ENCODE assay signal across 18 cellular contexts in genomic region chr4:55087016-55087929, GRCh38. TPM values are rescaled to one million over a fixed set of nuclear protein-coding genes. Genes with fewer than 3 reads are reported as not detected.
DNase-seq lines count a peak whose midpoint lies in the region; ATAC-seq and TF ChIP-seq lines count a peak whose summit lies in the region.
"Had no signal": no experiment of that assay in that cellular context is flagged by ENCODE, and none has a peak within 500 bp of the region (broad histone marks: within the 10 kb centered on the region; RNA-seq: fewer than 3 reads in every experiment).

No MANE protein-coding gene starts in this region.

- no peak overlapping the region for H3K14ac ChIP-seq in neuronal stem cell (ENCODE audit: low read length)

- H2AFZ ChIP-seq in fibroblast of lung (ENCODE audit: low read length) (no peak overlapping the region), neuronal stem cell (ENCODE audit: low read length) (no peak overlapping the region)

- peaks cover 21% of the 10 kb centered on the region for H3K36me3 Mint-ChIP-seq in mesothelial cell of epicardium
- H3K36me3 Mint-ChIP-seq: activated naive CD8-positive, alpha-beta T cell; T-cell had no signal

- H3K4me2 ChIP-seq in BLaER1 treated with 17β-estradiol and CSF1 and Interleukin-3, amounts not matched to agents 10 nM and 100 nM = peak overlapping the region in 8 of 11 experiments; percentile 20 to 80 (median 56); a peak in 13 of 22 replicates
- H3K4me2 ChIP-seq in fibroblast of lung (ENCODE audit: extremely low read depth, insufficient read depth, low read length) (no peak overlapping the region), neuronal stem cell (ENCODE audit: insufficient read depth, low read length, poor library complexity, severe bottlenecking) (no peak overlapping the region)

- H3K27ac Mint-ChIP-seq in mesothelial cell of epicardium = peak overlapping the region; percentile 39
- H3K27ac Mint-ChIP-seq: activated CD8-positive, alpha-beta T cell treated with anti-CD3 and anti-CD28 coated beads for 36 hours; activated naive CD8-positive, alpha-beta T cell; activated T-cell treated with anti-CD3 and anti-CD28 coated beads, Interleukin-2, amount 50 U/mL, for 72 hours; T-cell had no signal

- no peak overlapping the region for H4K8ac ChIP-seq in neuronal stem cell (ENCODE audit: low read depth, low read length)

- no CpG with 5 or more reads among the region's 8 CpGs for WGBS in neuronal stem cell (ENCODE audit: extremely low coverage in 2 of 2, insufficient read length in 2 of 2, insufficient replicate concordance in 1 of 2), 2 donors

- no peaks in the 10 kb centered on the region for H3K9me3 Mint-ChIP-seq in mesothelial cell of epicardium
- H3K9me3 Mint-ChIP-seq: activated CD8-positive, alpha-beta T cell treated with anti-CD3 and anti-CD28 coated beads for 36 hours; activated T-cell treated with anti-CD3 and anti-CD28 coated beads, Interleukin-2, amount 50 U/mL, for 72 hours; T-cell had no signal

- no peaks in the 10 kb centered on the region; a peak in 1 of 22 replicates for H3K9me3 ChIP-seq in BLaER1 treated with 17β-estradiol and CSF1 and Interleukin-3, amounts not matched to agents 10 nM and 100 nM (replicated peaks in 1 of 11)
- H3K9me3 ChIP-seq in adipocyte (ENCODE audit: control insufficient read depth, low read length) = no peaks in the 10 kb centered on the region
- H3K9me3 ChIP-seq in fibroblast of lung (ENCODE audit: control insufficient read depth, insufficient read depth, low read depth, low read length) = no peaks in the 10 kb centered on the region
- H3K9me3 ChIP-seq in neuronal stem cell (replicated peaks in 1 of 2; ENCODE audit: control insufficient read depth in 2 of 2, insufficient read depth in 1 of 2, low read depth in 1 of 2, low read length in 2 of 2) = no peaks in the 10 kb centered on the region

- H2BK15ac ChIP-seq in neuronal stem cell (ENCODE audit: low read length) = no peak overlapping the region

- no peaks in the 10 kb centered on the region for H3K36me3 ChIP-seq in BLaER1 treated with 17β-estradiol and CSF1 and Interleukin-3, amounts not matched to agents 10 nM and 100 nM
- H3K36me3 ChIP-seq in adipocyte (ENCODE audit: control insufficient read depth, insufficient read depth, low read length, severe bottlenecking) = no peaks in the 10 kb centered on the region
- no peaks in the 10 kb centered on the region for H3K36me3 ChIP-seq in fibroblast of lung (ENCODE audit: control insufficient read depth, insufficient read depth, low read length)
- peaks cover 0 to 76% of the 10 kb centered on the region in 2 donors for H3K36me3 ChIP-seq in neuronal stem cell (replicated peaks in 1 of 2; ENCODE audit: control insufficient read depth in 2 of 2, insufficient read depth in 2 of 2, low read length in 2 of 2)

- no peak overlapping the region for H3K4me3 Mint-ChIP-seq in mesothelial cell of epicardium
- H3K4me3 Mint-ChIP-seq: activated CD8-positive, alpha-beta T cell treated with anti-CD3 and anti-CD28 coated beads for 36 hours; activated naive CD8-positive, alpha-beta T cell; activated T-cell treated with anti-CD3 and anti-CD28 coated beads, Interleukin-2, amount 50 U/mL, for 72 hours; T-cell had no signal

- H2BK12ac ChIP-seq in neuronal stem cell (ENCODE audit: low read length) = no peak overlapping the region

- no peaks in the 10 kb centered on the region for H3K27me3 ChIP-seq in BLaER1 treated with 17β-estradiol and CSF1 and Interleukin-3, amounts not matched to agents 10 nM and 100 nM
- H3K27me3 ChIP-seq in adipocyte (replicated peaks; ENCODE audit: control insufficient read depth, insufficient read depth, low read length) = peaks cover 19% of the 10 kb centered on the region
- no peaks in the 10 kb centered on the region for H3K27me3 ChIP-seq in fibroblast of lung (ENCODE audit: control insufficient read depth, insufficient read depth, low read length)
- H3K27me3 ChIP-seq in neuronal stem cell (ENCODE audit: control insufficient read depth in 3 of 3, insufficient read depth in 3 of 3, low read depth in 1 of 3, low read length in 3 of 3) = no peaks in the 10 kb centered on the region
- H3K27me3 ChIP-seq: cardiac muscle cell had no signal

- no peak overlapping the region for H2AK5ac ChIP-seq in neuronal stem cell (ENCODE audit: low read depth, low read length)

- peak; percentile 10 for DNase-seq in adipocyte (ENCODE audit: low read depth)
- peak; percentile 2 to 43 for DNase-seq in fibroblast of lung (ENCODE audit: low read depth in 2 of 2)
- no peak for DNase-seq in mesothelial cell of epicardium (ENCODE audit: low spot score in 2 of 2, unreplicated experiment in 2 of 2)
- DNase-seq in neuronal stem cell (ENCODE audit: low spot score) = no peak
- DNase-seq: ACHN; activated T-cell treated with anti-CD3 and anti-CD28 coated beads, Interleukin-2, amount 50 U/mL, for 72 hours; mesenchymal stem cell; stimulated activated naive CD8-positive, alpha-beta T cell treated with anti-CD3 and anti-CD28 coated beads, Interleukin-15, Interleukin-2, amounts not matched to agents 100 U/mL and 50 U/mL, for 24 hours; T-cell had no signal

- no peak overlapping the region for H3K4ac ChIP-seq in neuronal stem cell (ENCODE audit: low read length)

- H3K18ac ChIP-seq in neuronal stem cell (ENCODE audit: low read length) = no peak overlapping the region

- H2BK5ac ChIP-seq in neuronal stem cell (ENCODE audit: low read length) = no peak overlapping the region

- no peak overlapping the region for H3K4me3 ChIP-seq in BLaER1 treated with 17β-estradiol and CSF1 and Interleukin-3, amounts not matched to agents 10 nM and 100 nM
- H3K4me3 ChIP-seq in adipocyte (ENCODE audit: low read length) (no peak overlapping the region), fibroblast of lung (replicated peaks in 1 of 4; ENCODE audit: control extremely low read depth in 1 of 4, insufficient read depth in 1 of 4, low read depth in 3 of 4, low read length in 4 of 4) (no peak overlapping the region), neuronal stem cell (ENCODE audit: low read length in 2 of 2) (no peak overlapping the region)
- H3K4me3 ChIP-seq: cardiac muscle cell, K562 had no signal

- no peak overlapping the region for H4K91ac ChIP-seq in neuronal stem cell (ENCODE audit: low read depth, low read length, poor library complexity)

- H3K23ac ChIP-seq in neuronal stem cell (ENCODE audit: low read depth, low read length, poor library complexity) = no peak overlapping the region

- no peak overlapping the region for H3K9ac ChIP-seq in BLaER1 treated with 17β-estradiol and CSF1 and Interleukin-3, amounts not matched to agents 10 nM and 100 nM
- H3K9ac ChIP-seq in adipocyte (ENCODE audit: low read length) (no peak overlapping the region), fibroblast of lung (ENCODE audit: insufficient read depth, low read length) (no peak overlapping the region), neuronal stem cell (ENCODE audit: low read depth, low read length, poor library complexity) (no peak overlapping the region)

- no peaks in the 10 kb centered on the region for H3K27me3 Mint-ChIP-seq in mesothelial cell of epicardium (ENCODE audit: low read depth)

- no peaks in the 10 kb centered on the region for H3K79me1 ChIP-seq in neuronal stem cell (ENCODE audit: low read depth, low read length)

- H3K4me1 Mint-ChIP-seq in mesothelial cell of epicardium = peaks cover 24% of the 10 kb centered on the region
- H3K4me1 Mint-ChIP-seq: T-cell had no signal

- H3K27ac ChIP-seq in BLaER1 treated with 17β-estradiol and CSF1 and Interleukin-3, amounts not matched to agents 10 nM and 100 nM = no peak overlapping the region
- no peak overlapping the region for H3K27ac ChIP-seq in fibroblast of lung (ENCODE audit: insufficient read depth, low read length)
- no peak overlapping the region for H3K27ac ChIP-seq in neuronal stem cell (replicated peaks; ENCODE audit: low read length)
- H3K27ac ChIP-seq: cardiac muscle cell, VCaP had no signal

- no peak for ATAC-seq in GM21825 (IDR thresholded peaks at IDR 0.05; ENCODE audit: unreplicated experiment)
- no peak for ATAC-seq in GM19467 (IDR thresholded peaks at IDR 0.05; ENCODE audit: unreplicated experiment)
- ATAC-seq in GM18861 (IDR thresholded peaks at IDR 0.05; ENCODE audit: unreplicated experiment) = no peak
- ATAC-seq: activated CD8-positive, alpha-beta T cell treated with anti-CD3 and anti-CD28 coated beads for 36 hours; activated T-cell treated with anti-CD3 and anti-CD28 coated beads, Interleukin-2, amount 50 U/mL, for 72 hours; K562; T-cell had no signal

- no peaks in the 10 kb centered on the region for H4K20me1 ChIP-seq in BLaER1 treated with 17β-estradiol and CSF1 and Interleukin-3, amounts not matched to agents 10 nM and 100 nM
- H4K20me1 ChIP-seq in fibroblast of lung (ENCODE audit: control insufficient read depth, extremely low read depth, insufficient read depth, low read length) = no peaks in the 10 kb centered on the region

- peaks cover 0 to 60% (median 51%) of the 10 kb centered on the region in 10 experiments; a peak in 16 of 20 replicates for H3K4me1 ChIP-seq in BLaER1 treated with 17β-estradiol and CSF1 and Interleukin-3, amounts not matched to agents 10 nM and 100 nM
- H3K4me1 ChIP-seq in adipocyte (ENCODE audit: control insufficient read depth, insufficient read depth, low read length) (no peaks in the 10 kb centered on the region), fibroblast of lung (ENCODE audit: control insufficient read depth, extremely low read depth, insufficient read depth, low read length) (no peaks in the 10 kb centered on the region), neuronal stem cell (ENCODE audit: control insufficient read depth in 2 of 2, insufficient read depth in 1 of 2, low read depth in 1 of 2, low read length in 2 of 2) (peaks cover 5 to 12% of the 10 kb centered on the region in 2 donors)

- TF ChIP-seq CTCF in fibroblast of lung (conservative IDR thresholded peaks at IDR 0.05 in 1 of 2, IDR thresholded peaks at IDR 0.05 in 1 of 2; ENCODE audit: low read depth in 1 of 2, low read length in 2 of 2) (no peak), mesothelial cell of epicardium (IDR thresholded peaks at IDR 0.05; ENCODE audit: unreplicated experiment) (no peak)

- no peaks in the 10 kb centered on the region for H3K79me2 ChIP-seq in fibroblast of lung (ENCODE audit: control insufficient read depth, insufficient read depth, low read length)

- H2BK120ac ChIP-seq in neuronal stem cell (ENCODE audit: low read depth, low read length) = no peak overlapping the region

RNA-seq across cellular contexts. Expression of gene KDR, which starts 38.1 kb away (rescaled TPM):
- 0.26 TPM in 1 of 2 replicates, not detected in the other for total RNA-seq in fibroblast of lung
- polyA plus RNA-seq in fibroblast of lung = 0.05 and 0.12 TPM in 2 replicates
- 0.05 and 0.06 TPM in 2 replicates for polyA plus RNA-seq in fibroblast of lung (2012)
- polyA minus RNA-seq in fibroblast of lung (ENCODE audit: low replicate concordance) = not detected in 2 replicates
- total RNA-seq in mesothelial cell of epicardium = 44.1 to 52.1 TPM (median 48.5 TPM) in 3 replicates
- 0.35 TPM for polyA plus RNA-seq in neuronal stem cell (2013, experiment 1 of 2)
- 0.37 TPM for polyA plus RNA-seq in neuronal stem cell (2013, experiment 2 of 2)
- total RNA-seq: activated CD8-positive, alpha-beta T cell treated with anti-CD3 and anti-CD28 coated beads for 36 hours; activated T-cell treated with anti-CD3 and anti-CD28 coated beads, Interleukin-2, amount 50 U/mL, for 72 hours had no signal
- polyA plus RNA-seq: K562 had no signal

Comparison
In these comparisons a context has a peak if more than half of its experiments do, and no peak if none do; other contexts are left out.
1. H3K4me2 ChIP-seq: peak in BLaER1 treated with 17β-estradiol and CSF1 and Interleukin-3, amounts not matched to agents 10 nM and 100 nM (8 of 11); none in fibroblast of lung (single experiment) and neuronal stem cell (single experiment).
2. DNase-seq: peak in adipocyte (single experiment) and fibroblast of lung (2 of 2); none in mesothelial cell of epicardium (0 of 2) and neuronal stem cell (single experiment).
3. RNA of gene KDR, which starts 38.1 kb away (total RNA-seq): 44.1 to 52.1 TPM in mesothelial cell of epicardium; 0.26 TPM in fibroblast of lung; every median in the first group is over 10 times any median in the second.